In genomic region chr17:3911271-3912053, GRCh38 we compare ENCODE assay signal across 9 cellular contexts. TPM values are rescaled to one million over a fixed set of nuclear protein-coding genes. Genes with fewer than 3 reads are reported as not detected.
DNase-seq lines count a peak whose midpoint lies in the region; ATAC-seq and TF ChIP-seq lines count a peak whose summit lies in the region.
"Had no signal": no experiment of that assay in that cellular context is flagged by ENCODE, and none has a peak within 500 bp of the region (broad histone marks: within the 10 kb centered on the region; RNA-seq: fewer than 3 reads in every experiment).

No MANE protein-coding gene starts in this region.

- peak overlapping the region; percentile 83 for H3K27ac Mint-ChIP-seq in activated CD4-positive, alpha-beta T cell treated with anti-CD3 and anti-CD28 coated beads, Interleukin-2, amount 10 ng/mL, durations not matched to agents 7 days and 5 days
- H3K27ac Mint-ChIP-seq in immature natural killer cell (peak overlapping the region; percentile 81 to 96 (median 91)), mesothelial cell of epicardium (no peak overlapping the region)

- intact Hi-C loops in transverse colon (cut with DNase I; ENCODE audit: low total_unique reads): loop anchor here (10.0 kb wide), 1 partner anchor 93 kb away; no protein-coding TSS in a partner anchor

- H3K27me3 Mint-ChIP-seq in activated CD4-positive, alpha-beta T cell treated with anti-CD3 and anti-CD28 coated beads, Interleukin-2, amount 10 ng/mL, durations not matched to agents 7 days and 5 days: no peaks in the 10 kb centered on the region
- peaks cover 7 to 18% (median 8%) of the 10 kb centered on the region in 3 donors for H3K27me3 Mint-ChIP-seq in immature natural killer cell (ENCODE audit: low read depth in 3 of 3)
- no peaks in the 10 kb centered on the region for H3K27me3 Mint-ChIP-seq in mesothelial cell of epicardium (ENCODE audit: low read depth)

- peak; percentile 93 for ATAC-seq in DND-41 (ENCODE audit: insufficient read depth, low read depth)
- peak; percentile 65 for ATAC-seq in GM21423 (IDR thresholded peaks at IDR 0.05; ENCODE audit: unreplicated experiment)

- CTCF ChIA-PET in activated CD4-positive, alpha-beta T cell treated with anti-CD3 and anti-CD28 coated beads, Interleukin-2, amount 10 ng/mL, durations not matched to agents 7 days and 5 days (lab: Charles Lee): interaction anchor here (0.6 to 3.5 kb wide), 4 partner anchors 65 to 304 kb away, joined by 3 to 11 read pairs (median 6); partner anchors contain the start of gene NCBP3

- no peaks in the 10 kb centered on the region for H3K27me3 ChIP-seq in DND-41 (ENCODE audit: insufficient read depth, low read length, poor library complexity)
- H3K27me3 ChIP-seq in HL-60 (ENCODE audit: insufficient read depth, poor library complexity, severe bottlenecking): no peaks in the 10 kb centered on the region
- H3K27me3 ChIP-seq in transverse colon: no peaks in the 10 kb centered on the region
- H3K27me3 ChIP-seq: cardiac muscle cell had no signal

- H3K9ac ChIP-seq in DND-41 (ENCODE audit: low read depth, low read length): peak overlapping the region; percentile 39

- H4K20me1 ChIP-seq in DND-41 (ENCODE audit: insufficient read depth, low read length): no peaks in the 10 kb centered on the region

- H3K4me1 ChIP-seq in DND-41 (ENCODE audit: insufficient read depth, low read length) (peaks cover 33% of the 10 kb centered on the region), transverse colon (peaks cover 15 to 29% (median 20%) of the 10 kb centered on the region in 4 donors)

- H3K4me3 ChIP-seq in DND-41 (ENCODE audit: low read depth in 1 of 2, low read length in 2 of 2) (peak overlapping the region in 1 of 2 experiments; percentile 45; a peak in 2 of 4 replicates), HL-60 (replicated peaks; ENCODE audit: insufficient read depth, low read length) (no peak overlapping the region), transverse colon (no peak overlapping the region)
- H3K4me3 ChIP-seq: cardiac muscle cell had no signal

- peak overlapping the region; percentile 66 for H3K27ac ChIP-seq in DND-41 (ENCODE audit: low read length)
- H3K27ac ChIP-seq in HL-60 (replicated peaks): peak overlapping the region; percentile 27; the same call in 1 of the 2 replicates
- peak overlapping the region; percentile 15 to 70 (median 53) for H3K27ac ChIP-seq in transverse colon
- H3K27ac ChIP-seq: cardiac muscle cell had no signal

- TF ChIP-seq EP300 in transverse colon (IDR thresholded peaks at IDR 0.05; ENCODE audit: low read depth): no peak

- no peaks in the 10 kb centered on the region for H3K9me3 ChIP-seq in DND-41 (ENCODE audit: insufficient read depth, low read length, severe bottlenecking)
- H3K9me3 ChIP-seq in transverse colon: no peaks in the 10 kb centered on the region

- no peaks in the 10 kb centered on the region for H3K36me3 Mint-ChIP-seq in activated CD4-positive, alpha-beta T cell treated with anti-CD3 and anti-CD28 coated beads, Interleukin-2, amount 10 ng/mL, durations not matched to agents 7 days and 5 days (ENCODE audit: low read depth)
- H3K36me3 Mint-ChIP-seq in immature natural killer cell: no peaks in the 10 kb centered on the region
- H3K36me3 Mint-ChIP-seq in mesothelial cell of epicardium: no peaks in the 10 kb centered on the region

- H2AFZ ChIP-seq in DND-41 (ENCODE audit: low read depth, low read length): 0 out of 2 replicates have a peak overlapping the region, but pooled peaks have one; percentile 19

- peak; percentile 92 for DNase-seq in DND-41
- peak; percentile 45 to 73 for DNase-seq in HL-60 (ENCODE audit: low read depth in 1 of 2, low spot score in 1 of 2)
- peak; percentile 67 for DNase-seq in activated CD4-positive, alpha-beta T cell treated with anti-CD3 and anti-CD28 coated beads, Interleukin-2, amount 10 ng/mL, durations not matched to agents 7 days and 5 days
- peak; percentile 75 to 84 (median 80) for DNase-seq in immature natural killer cell
- peak; percentile 72 for DNase-seq in transverse colon
- DNase-seq in mesothelial cell of epicardium (ENCODE audit: low spot score in 2 of 2, unreplicated experiment in 2 of 2): no peak
- DNase-seq in DMS114 treated with DMSO at 0.1 percent for 48 hours (lab: John Stamatoyannopoulos, UW; ENCODE audit: unreplicated experiment): no peak

- H3K4me1 Mint-ChIP-seq in activated CD4-positive, alpha-beta T cell treated with anti-CD3 and anti-CD28 coated beads, Interleukin-2, amount 10 ng/mL, durations not matched to agents 7 days and 5 days: peaks cover 40% of the 10 kb centered on the region
- H3K4me1 Mint-ChIP-seq in immature natural killer cell (peaks cover 40 to 45% of the 10 kb centered on the region in 2 donors), mesothelial cell of epicardium (peaks cover 12% of the 10 kb centered on the region)

- H3K79me2 ChIP-seq in DND-41 (ENCODE audit: insufficient read depth, low read length): no peaks in the 10 kb centered on the region

- no peaks in the 10 kb centered on the region for H3K9me3 Mint-ChIP-seq in activated CD4-positive, alpha-beta T cell treated with anti-CD3 and anti-CD28 coated beads, Interleukin-2, amount 10 ng/mL, durations not matched to agents 7 days and 5 days
- H3K9me3 Mint-ChIP-seq in immature natural killer cell: no peaks in the 10 kb centered on the region
- no peaks in the 10 kb centered on the region for H3K9me3 Mint-ChIP-seq in mesothelial cell of epicardium

- H3K4me3 Mint-ChIP-seq in activated CD4-positive, alpha-beta T cell treated with anti-CD3 and anti-CD28 coated beads, Interleukin-2, amount 10 ng/mL, durations not matched to agents 7 days and 5 days: peak overlapping the region; percentile 0
- H3K4me3 Mint-ChIP-seq in immature natural killer cell (peak overlapping the region; percentile 34 to 80 (median 58)), mesothelial cell of epicardium (no peak overlapping the region)

- POLR2A ChIA-PET in activated CD4-positive, alpha-beta T cell treated with anti-CD3 and anti-CD28 coated beads, Interleukin-2, amount 10 ng/mL, durations not matched to agents 7 days and 5 days (lab: Charles Lee): interaction anchor here (0.6 kb wide), 1 partner anchor 261 kb away, joined by 3 read pairs; no protein-coding TSS in a partner anchor

- no peaks in the 10 kb centered on the region for H3K36me3 ChIP-seq in DND-41 (ENCODE audit: insufficient read depth, low read length)
- no peaks in the 10 kb centered on the region for H3K36me3 ChIP-seq in transverse colon
- H3K36me3 ChIP-seq: cardiac muscle cell had no signal

- TF ChIP-seq CTCF in DND-41 (IDR thresholded peaks at IDR 0.05; ENCODE audit: borderline replicate concordance, extremely low read depth, low read length, poor library complexity, severe bottlenecking) (peak; percentile 24), HL-60 (IDR thresholded peaks at IDR 0.05; ENCODE audit: insufficient read depth, low read length) (no peak), transverse colon (IDR thresholded peaks at IDR 0.05) (no peak), mesothelial cell of epicardium (IDR thresholded peaks at IDR 0.05; ENCODE audit: unreplicated experiment) (no peak)

- in situ Hi-C loops in transverse colon (cut with MboI; ENCODE audit: low pct_ligation_motif_present in 1 of 4, low pct_unique_long_range_greater_than_20kb in 1 of 4, low sequenced_read_pairs in 3 of 4): loop anchor here in 1 of 4 donors (10.0 kb wide), 1 partner anchor 83 kb away; no protein-coding TSS in a partner anchor

- H3K4me2 ChIP-seq in DND-41 (ENCODE audit: insufficient read depth, low read length): peak overlapping the region; percentile 62

- WGBS in transverse colon (ENCODE audit: low coverage in 1 of 2), 2 donors: 48 to 63% methylated on average over 3 to 28 of the region's 30 CpGs

- no peak for TF ChIP-seq POLR2A in transverse colon (IDR thresholded peaks at IDR 0.05)

RNA-seq across cellular contexts. Expression of gene P2RX1, which starts 4.8 kb away (rescaled TPM):
- total RNA-seq in activated CD4-positive, alpha-beta T cell treated with anti-CD3 and anti-CD28 coated beads, Interleukin-2, amount 10 ng/mL, durations not matched to agents 7 days and 5 days: under 1 TPM in 1 of 2 experiments, not detected in 1; 0.12 TPM
- polyA plus RNA-seq in immature natural killer cell: under 1 TPM in 1 of 3 donors, not detected in 2; 0.33 TPM
- 10 to 100 TPM in 1 of 4 donors, 1 to 10 TPM in 2, under 1 TPM in 1; 0.82 to 11.2 (median 7.0) TPM for total RNA-seq in transverse colon
- total RNA-seq in mesothelial cell of epicardium: 0.16 to 0.22 TPM (median 0.18 TPM) in 3 replicates

RNA-seq across cellular contexts. Expression of gene CAMKK1, which starts 18.6 kb away (rescaled TPM):
- total RNA-seq in activated CD4-positive, alpha-beta T cell treated with anti-CD3 and anti-CD28 coated beads, Interleukin-2, amount 10 ng/mL, durations not matched to agents 7 days and 5 days: 1 to 10 TPM; 3.4 to 4.0 TPM
- polyA plus RNA-seq in immature natural killer cell: under 1 TPM in 1 of 3 donors, not detected in 2; 0.08 TPM
- 10 to 100 TPM in 1 of 4 donors, 1 to 10 TPM in 3; 2.9 to 31.0 (median 5.0) TPM for total RNA-seq in transverse colon
- total RNA-seq in mesothelial cell of epicardium: 3.8 to 4.3 TPM (median 4.3 TPM) in 3 replicates

RNA-seq across cellular contexts. Expression of gene ATP2A3, which starts 52.8 kb away (rescaled TPM):
- total RNA-seq in activated CD4-positive, alpha-beta T cell treated with anti-CD3 and anti-CD28 coated beads, Interleukin-2, amount 10 ng/mL, durations not matched to agents 7 days and 5 days: 100 to 1,000 TPM; 294 to 329 TPM
- 100 to 1,000 TPM in 1 of 3 donors, 10 to 100 TPM in 2; 29.6 to 116 (median 35.1) TPM for polyA plus RNA-seq in immature natural killer cell
- total RNA-seq in transverse colon: 100 to 1,000 TPM; 142 to 300 (median 208) TPM
- 4.1 to 4.6 TPM (median 4.1 TPM) in 3 replicates for total RNA-seq in mesothelial cell of epicardium

Comparison
In these comparisons a context has a peak if more than half of its experiments do, and no peak if none do; other contexts are left out.
1. DNase-seq: peak in DND-41 (single experiment), HL-60 (2 of 2), activated CD4-positive, alpha-beta T cell treated with anti-CD3 and anti-CD28 coated beads, Interleukin-2, amount 10 ng/mL, durations not matched to agents 7 days and 5 days (single experiment), immature natural killer cell (3 of 3) and transverse colon (single experiment); none in mesothelial cell of epicardium (0 of 2) and DMS114 treated with DMSO at 0.1 percent for 48 hours (single experiment).
2. RNA of gene ATP2A3, which starts 52.8 kb away (total RNA-seq): 294 to 329 TPM in activated CD4-positive, alpha-beta T cell treated with anti-CD3 and anti-CD28 coated beads, Interleukin-2, amount 10 ng/mL, durations not matched to agents 7 days and 5 days and 142 to 300 TPM in transverse colon; 4.1 to 4.6 TPM in mesothelial cell of epicardium; every median in the first group is over 10 times any median in the second.
3. Peak in every context shown above with its lines, with median percentiles within 50 percentile points of each other: H3K27ac ChIP-seq.